1 cellular context compared by ENCODE assay signal in genomic region chr19:41218615-41219507, GRCh38.
TF ChIP-seq lines count a peak whose summit lies in the region.

Gene AXL (plus strand): TSS chr19:41219223. CDS start chr19:41219393, 170 bp downstream.

TF ChIP-seq in SK-N-SH, 30 proteins besides CTCF, POLR2A, EP300 and RAD21 (continued from another document):
- TF ChIP-seq, protein P1, sequence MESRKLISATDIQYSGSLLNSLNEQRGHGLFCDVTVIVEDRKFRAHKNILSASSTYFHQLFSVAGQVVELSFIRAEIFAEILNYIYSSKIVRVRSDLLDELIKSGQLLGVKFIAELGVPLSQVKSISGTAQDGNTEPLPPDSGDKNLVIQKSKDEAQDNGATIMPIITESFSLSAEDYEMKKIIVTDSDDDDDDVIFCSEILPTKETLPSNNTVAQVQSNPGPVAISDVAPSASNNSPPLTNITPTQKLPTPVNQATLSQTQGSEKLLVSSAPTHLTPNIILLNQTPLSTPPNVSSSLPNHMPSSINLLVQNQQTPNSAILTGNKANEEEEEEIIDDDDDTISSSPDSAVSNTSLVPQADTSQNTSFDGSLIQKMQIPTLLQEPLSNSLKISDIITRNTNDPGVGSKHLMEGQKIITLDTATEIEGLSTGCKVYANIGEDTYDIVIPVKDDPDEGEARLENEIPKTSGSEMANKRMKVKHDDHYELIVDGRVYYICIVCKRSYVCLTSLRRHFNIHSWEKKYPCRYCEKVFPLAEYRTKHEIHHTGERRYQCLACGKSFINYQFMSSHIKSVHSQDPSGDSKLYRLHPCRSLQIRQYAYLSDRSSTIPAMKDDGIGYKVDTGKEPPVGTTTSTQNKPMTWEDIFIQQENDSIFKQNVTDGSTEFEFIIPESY (IDR thresholded peaks at IDR 0.05; ENCODE audit: borderline replicate concordance, low read depth), result 0 out of 2 replicates have a peak, but pooled peaks have one; percentile 23
- TF ChIP-seq USF1 (IDR thresholded peaks at IDR 0.05; ENCODE audit: borderline replicate concordance, low read depth) (no peak), TCF12 (IDR thresholded peaks at IDR 0.05) (peak; percentile 48; the same call in 1 of the 2 replicates), FOXJ3 (CRISPR knock-in tag; IDR thresholded peaks at IDR 0.05) (no peak), POLR2AphosphoS5 (IDR thresholded peaks at IDR 0.05; ENCODE audit: low read depth, low read length) (peak; percentile 83; the same call in 1 of the 2 replicates), MEF2A (IDR thresholded peaks at IDR 0.05; ENCODE audit: borderline replicate concordance, low read depth) (no peak), YY1 (IDR thresholded peaks at IDR 0.05; ENCODE audit: low read depth) (0 out of 2 replicates have a peak, but pooled peaks have one; percentile 47), GATA2 (CRISPR knock-in tag; IDR thresholded peaks at IDR 0.05) (no peak)
- TF ChIP-seq, protein P2, sequence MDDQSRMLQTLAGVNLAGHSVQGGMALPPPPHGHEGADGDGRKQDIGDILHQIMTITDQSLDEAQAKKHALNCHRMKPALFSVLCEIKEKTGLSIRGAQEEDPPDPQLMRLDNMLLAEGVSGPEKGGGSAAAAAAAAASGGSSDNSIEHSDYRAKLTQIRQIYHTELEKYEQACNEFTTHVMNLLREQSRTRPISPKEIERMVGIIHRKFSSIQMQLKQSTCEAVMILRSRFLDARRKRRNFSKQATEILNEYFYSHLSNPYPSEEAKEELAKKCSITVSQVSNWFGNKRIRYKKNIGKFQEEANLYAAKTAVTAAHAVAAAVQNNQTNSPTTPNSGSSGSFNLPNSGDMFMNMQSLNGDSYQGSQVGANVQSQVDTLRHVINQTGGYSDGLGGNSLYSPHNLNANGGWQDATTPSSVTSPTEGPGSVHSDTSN (IDR thresholded peaks at IDR 0.05), result no peak; the same call in 1 of the 2 replicates
TF ChIP-seq in SK-N-SH: peak in this region for 11.
